In the genomic region with DNA sequence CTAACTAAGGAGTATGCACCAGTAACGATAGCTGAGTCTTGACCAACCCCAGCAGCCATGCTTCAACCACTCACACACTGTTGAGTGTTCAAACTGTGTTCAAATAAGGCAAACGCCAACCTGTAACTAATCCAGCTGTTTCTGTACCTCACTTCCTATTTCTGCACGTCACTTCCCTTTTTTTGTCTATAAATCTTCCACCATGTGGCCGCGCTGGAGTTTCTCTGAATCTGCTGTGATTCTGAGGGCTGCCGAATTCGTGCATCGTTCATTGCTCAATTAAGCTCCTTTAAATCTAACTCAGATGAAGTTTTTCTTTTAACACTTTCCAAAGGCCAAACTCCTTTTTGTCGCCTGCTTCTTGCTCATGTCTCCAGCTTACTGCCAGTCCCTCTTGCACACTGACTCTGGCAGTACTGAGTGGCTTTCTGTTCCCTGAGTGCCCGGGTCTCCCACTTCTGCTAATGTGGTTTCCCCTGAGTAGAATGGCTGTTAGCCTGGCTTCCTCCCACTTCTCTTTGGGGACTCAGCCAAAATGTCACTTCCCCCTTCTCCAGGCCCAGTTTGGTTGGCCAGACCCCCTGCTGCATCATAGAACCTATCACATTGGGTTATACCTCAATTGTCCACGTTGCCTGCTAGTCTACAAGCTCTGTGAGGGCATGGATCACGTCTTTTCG, we compare ENCODE assay signal across 13 cellular contexts.
A peak's percentile ranks its signal among the peaks of the same experiment; 100 is the strongest.
DNase-seq lines count a peak whose midpoint lies in the region; ATAC-seq, FAIRE-seq and TF ChIP-seq lines count a peak whose summit lies in the region.
"Had no signal": no experiment of that assay in that cellular context is flagged by ENCODE, and none has a peak within 500 bp of the region (broad histone marks: within the 10 kb centered on the region; RNA-seq: fewer than 3 reads in every experiment).

No MANE protein-coding gene starts in this region.

- H3K4me3 Mint-ChIP-seq in immature natural killer cell, result peak overlapping the region; percentile 33 to 78 (median 68)
- H3K4me3 Mint-ChIP-seq: activated T-cell treated with anti-CD3 and anti-CD28 coated beads, Interleukin-2, amount 50 U/mL, for 24 hours had no signal

- TF ChIP-seq CTCF in testis (IDR thresholded peaks at IDR 0.05), result no peak

- FAIRE-seq in GM19239 (lab: Jason Lieb, UNC), result no peak

- no peak overlapping the region for H3K4me3 ChIP-seq in testis

- peaks cover 9 to 15% of the 10 kb centered on the region in 2 donors for H3K4me1 Mint-ChIP-seq in immature natural killer cell

- no peak for TF ChIP-seq POLR2A in testis (IDR thresholded peaks at IDR 0.05)

- H3K4me1 ChIP-seq in testis, result no peaks in the 10 kb centered on the region
- H3K4me1 ChIP-seq: foreskin keratinocyte had no signal

- intact Hi-C loops in testis (cut with DNase I; ENCODE audit: low total_unique reads), result no loop called here

- no peak overlapping the region for H3K27ac ChIP-seq in testis
- H3K27ac ChIP-seq: 22Rv1, foreskin keratinocyte had no signal

- peaks cover 4 to 18% (median 13%) of the 10 kb centered on the region in 3 donors for H3K27me3 Mint-ChIP-seq in immature natural killer cell (ENCODE audit: low read depth in 3 of 3)
- H3K27me3 Mint-ChIP-seq: activated T-cell treated with anti-CD3 and anti-CD28 coated beads, Interleukin-2, amount 50 U/mL, for 24 hours had no signal

- peaks cover 0 to 10% (median 0%) of the 10 kb centered on the region in 3 donors for H3K36me3 Mint-ChIP-seq in immature natural killer cell

- peak; percentile 5 for DNase-seq in NCI-H1694 treated with DMSO at 0.1 percent for 48 hours (lab: John Stamatoyannopoulos, UW)
- no peak for DNase-seq in NCI-H1694 (lab: John Stamatoyannopoulos, UW)
- peak; percentile 68 for DNase-seq in UCSD-AML1 (lab: John Stamatoyannopoulos, UW; ENCODE audit: unreplicated experiment)
- peak in 2 of 3 donors; percentile 6 to 7 for DNase-seq in immature natural killer cell
- peak; percentile 16 for DNase-seq in testis
- no peak for DNase-seq in G401 (ENCODE audit: low spot score)
- DNase-seq in GM19239 (ENCODE audit: insufficient read length, low spot score), result no peak
- DNase-seq: activated T-cell treated with anti-CD3 and anti-CD28 coated beads, Interleukin-2, amount 50 U/mL, for 24 hours; foreskin keratinocyte; NCI-H345; T-helper 1 cell had no signal

- in situ Hi-C loops in G401 (cut with HindIII; ENCODE audit: low sequenced_read_pairs), result no loop called here

- 63 to 77% methylated on average over 13 of the region's 13 CpGs for WGBS in testis, 2 donors

- H3K27ac Mint-ChIP-seq in immature natural killer cell, result peak overlapping the region in 3 of 6 donors; percentile 3 to 68 (median 16)
- H3K27ac Mint-ChIP-seq: activated T-cell treated with anti-CD3 and anti-CD28 coated beads, Interleukin-2, amount 50 U/mL, for 24 hours had no signal

- H3K9me3 Mint-ChIP-seq in immature natural killer cell, result peaks cover 0 to 4% (median 0%) of the 10 kb centered on the region in 6 donors

- no peak for ATAC-seq in HG02884 (IDR thresholded peaks at IDR 0.05; ENCODE audit: unreplicated experiment)
- ATAC-seq: foreskin keratinocyte had no signal

- H3K27me3 ChIP-seq in testis, result no peaks in the 10 kb centered on the region
- H3K27me3 ChIP-seq: foreskin keratinocyte had no signal

- H3K36me3 ChIP-seq in testis (ENCODE audit: low read depth, missing control alignments), result no peaks in the 10 kb centered on the region

- no peaks in the 10 kb centered on the region for H3K9me3 ChIP-seq in testis

Comparison
In these comparisons a context has a peak if more than half of its experiments do, and no peak if none do; other contexts are left out.
1. DNase-seq: peak in NCI-H1694 treated with DMSO at 0.1 percent for 48 hours (single experiment), UCSD-AML1 (single experiment), immature natural killer cell (2 of 3) and testis (single experiment); none in NCI-H1694 (single experiment), G401 (single experiment) and GM19239 (single experiment).